Comparison of ENCODE assay signal across 8 cellular contexts in the genomic region with DNA sequence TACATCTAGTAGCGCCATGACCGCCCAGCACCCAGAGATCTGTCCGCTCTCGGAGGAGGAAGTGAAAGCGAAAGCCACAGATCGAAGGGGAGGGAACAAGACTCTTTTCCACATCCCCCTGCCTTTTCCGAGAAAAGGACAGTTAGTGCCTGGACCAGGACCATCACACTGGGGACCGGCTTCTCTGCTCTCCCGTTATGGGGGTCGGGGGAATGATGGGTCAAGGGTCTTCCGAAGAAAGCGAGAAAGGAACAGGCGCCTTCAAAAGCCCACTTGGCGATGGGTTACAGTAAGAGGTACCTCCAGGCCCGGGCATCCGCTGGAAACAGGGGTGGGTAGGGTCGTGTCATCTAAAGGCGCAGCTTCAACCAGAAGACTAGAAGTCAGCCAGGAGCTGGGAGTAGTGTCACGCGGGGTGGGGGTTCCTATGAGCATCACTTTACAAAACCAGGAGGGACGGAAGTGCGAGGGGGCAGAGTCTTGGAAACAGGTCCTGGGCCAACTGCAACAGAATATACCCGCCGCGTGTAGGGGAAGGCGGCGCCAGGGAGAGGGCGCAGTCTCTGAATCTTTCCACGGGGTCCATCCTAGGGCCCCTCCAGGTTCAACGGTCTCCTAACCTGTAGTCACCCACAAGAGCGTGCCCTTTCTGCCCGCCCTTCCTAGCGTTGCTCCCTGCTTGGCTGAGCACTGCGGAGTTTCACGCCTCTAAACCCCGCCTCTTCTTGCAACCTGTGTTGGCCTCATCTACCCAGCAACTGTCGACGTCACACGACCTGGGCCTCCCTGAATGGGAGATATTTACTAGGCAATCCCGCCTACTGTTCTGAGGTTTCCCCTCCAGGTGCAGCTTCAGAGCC. TPM values are rescaled to one million over a fixed set of nuclear protein-coding genes. Genes with fewer than 3 reads are reported as not detected.
A peak's percentile ranks its signal among the peaks of the same experiment; 100 is the strongest.
DNase-seq lines count a peak whose midpoint lies in the region; ATAC-seq and TF ChIP-seq lines count a peak whose summit lies in the region.

Gene PSMB8, minus strand, starts transcription at position 69 of the 860 bp plus-strand sequence. Its CDS starts 51 bp downstream, at position 18.

- intact Hi-C loops in Right ventricle myocardium inferior (cut with DNase I) (no loop called here), ovary (cut with DNase I) (no loop called here)

- H3K36me3 Mint-ChIP-seq in activated naive CD8-positive, alpha-beta T cell treated with anti-CD3 and anti-CD28 coated beads, Interleukin-2, amount 10 ng/mL, durations not matched to agents 7 days and 5 days: peaks cover 84% of the 10 kb centered on the region

- peak within 1 kb of the TSS; percentile 97 for H3K4me3 Mint-ChIP-seq in activated naive CD8-positive, alpha-beta T cell treated with anti-CD3 and anti-CD28 coated beads, Interleukin-2, amount 10 ng/mL, durations not matched to agents 7 days and 5 days

- peak within 1 kb of the TSS; percentile 72 for H3K9ac ChIP-seq in SU-DHL-6 (ENCODE audit: low read length)

- WGBS in ovary, 3 donors: 0 to 1% (median 0%) methylated on average over 40 of the region's 40 CpGs
- under 1% methylated on average over 40 of the region's 40 CpGs for WGBS in thymus

- POLR2A ChIA-PET in activated naive CD8-positive, alpha-beta T cell treated with anti-CD3 and anti-CD28 coated beads, Interleukin-2, amount 10 ng/mL, durations not matched to agents 7 days and 5 days (lab: Charles Lee): interaction anchor here (0.6 to 10.7 kb wide), 16 partner anchors 12 to 981 kb away, joined by 3 to 773 read pairs (median 6); partner anchors contain the start of genes BRD2, DXO, FKBPL and GPSM3

- peak within 1 kb of the TSS; percentile 66 for H2AFZ ChIP-seq in SU-DHL-6 (ENCODE audit: low read depth, low read length, severe bottlenecking)

- H3K4me1 ChIP-seq in ovary (ENCODE audit: insufficient read depth) (peaks cover 5% of the 10 kb centered on the region), thymus (ENCODE audit: control insufficient read depth, insufficient read depth, low read length) (peaks cover 36% of the 10 kb centered on the region)

- TF ChIP-seq POLR2A in ovary (IDR thresholded peaks at IDR 0.05): peak; percentile 91

- H3K27ac Mint-ChIP-seq in activated naive CD8-positive, alpha-beta T cell treated with anti-CD3 and anti-CD28 coated beads, Interleukin-2, amount 10 ng/mL, durations not matched to agents 7 days and 5 days: peak within 1 kb of the TSS; percentile 100

- H3K27me3 ChIP-seq in SU-DHL-6 (ENCODE audit: low read length) (no peaks in the 10 kb centered on the region), ovary (no peaks in the 10 kb centered on the region), thymus (ENCODE audit: control insufficient read depth, insufficient read depth) (no peaks in the 10 kb centered on the region)

- H3K9me3 ChIP-seq in SU-DHL-6 (ENCODE audit: insufficient read depth, low read length) (no peaks in the 10 kb centered on the region), ovary (no peaks in the 10 kb centered on the region), thymus (ENCODE audit: control insufficient read depth) (no peaks in the 10 kb centered on the region)

- no peaks in the 10 kb centered on the region for H3K36me3 ChIP-seq in SU-DHL-6 (ENCODE audit: low read length)
- H3K36me3 ChIP-seq in ovary: no peaks in the 10 kb centered on the region
- H3K36me3 ChIP-seq in thymus (ENCODE audit: control insufficient read depth, insufficient read depth): peaks cover 32% of the 10 kb centered on the region

- ATAC-seq in HG02678 (IDR thresholded peaks at IDR 0.05; ENCODE audit: unreplicated experiment) (peak; percentile 79), Right ventricle myocardium inferior (peak; percentile 98)
- peak; percentile 62 for ATAC-seq in activated naive CD8-positive, alpha-beta T cell treated with anti-CD3 and anti-CD28 coated beads, Interleukin-2, amount 10 ng/mL, durations not matched to agents 7 days and 5 days (ENCODE audit: low read depth)

- H3K79me2 ChIP-seq in SU-DHL-6 (ENCODE audit: insufficient read depth, low read length): no peaks in the 10 kb centered on the region

- H3K27ac ChIP-seq in SU-DHL-6 (ENCODE audit: low read depth, low read length): peak within 1 kb of the TSS; percentile 78
- H3K27ac ChIP-seq in ovary: peak within 1 kb of the TSS; percentile 91 to 92
- H3K27ac ChIP-seq in thymus (ENCODE audit: low read depth): peak within 1 kb of the TSS; percentile 99

- H3K4me1 Mint-ChIP-seq in activated naive CD8-positive, alpha-beta T cell treated with anti-CD3 and anti-CD28 coated beads, Interleukin-2, amount 10 ng/mL, durations not matched to agents 7 days and 5 days: peaks cover 74% of the 10 kb centered on the region

- peak within 1 kb of the TSS; percentile 86 for H3K4me2 ChIP-seq in SU-DHL-6 (ENCODE audit: low read depth, low read length, poor library complexity, severe bottlenecking)

- DNase-seq in GM12865 (ENCODE audit: low read depth): peak; percentile 98
- DNase-seq in NCI-H128 (lab: John Stamatoyannopoulos, UW; ENCODE audit: unreplicated experiment): peak; percentile 81
- DNase-seq in activated naive CD8-positive, alpha-beta T cell treated with anti-CD3 and anti-CD28 coated beads, Interleukin-2, amount 10 ng/mL, durations not matched to agents 7 days and 5 days: peak; percentile 95
- peak; percentile 97 for DNase-seq in Right ventricle myocardium inferior (ENCODE audit: missing footprints)
- peak; percentile 94 to 98 (median 96) for DNase-seq in ovary

- TF ChIP-seq CTCF in GM12865 (IDR thresholded peaks at IDR 0.05; ENCODE audit: insufficient read depth, low read depth, low read length, missing control alignments): no peak
- TF ChIP-seq CTCF in SU-DHL-6 (IDR thresholded peaks at IDR 0.05; ENCODE audit: insufficient read depth, low read length, poor library complexity, severe bottlenecking): no peak
- TF ChIP-seq CTCF in ovary (IDR thresholded peaks at IDR 0.05): peak; percentile 19 to 39 (median 39)

- peaks cover 18% of the 10 kb centered on the region for H3F3A ChIP-seq in SU-DHL-6 (ENCODE audit: insufficient read depth)

- H3K9me2 ChIP-seq in SU-DHL-6 (replicated peaks; ENCODE audit: insufficient read depth, low read length): no peaks in the 10 kb centered on the region

- no peaks in the 10 kb centered on the region for H3K9me3 Mint-ChIP-seq in activated naive CD8-positive, alpha-beta T cell treated with anti-CD3 and anti-CD28 coated beads, Interleukin-2, amount 10 ng/mL, durations not matched to agents 7 days and 5 days

- TF ChIP-seq EP300 in ovary (IDR thresholded peaks at IDR 0.05): no peak

- no peaks in the 10 kb centered on the region for H3K27me3 Mint-ChIP-seq in activated naive CD8-positive, alpha-beta T cell treated with anti-CD3 and anti-CD28 coated beads, Interleukin-2, amount 10 ng/mL, durations not matched to agents 7 days and 5 days

- H3K4me3 ChIP-seq in GM12865 (ENCODE audit: low read depth, low read length): peak within 1 kb of the TSS; percentile 96
- peak within 1 kb of the TSS; percentile 64 for H3K4me3 ChIP-seq in SU-DHL-6 (ENCODE audit: insufficient read depth, low read length, poor library complexity, severe bottlenecking)
- peak within 1 kb of the TSS; percentile 73 for H3K4me3 ChIP-seq in ovary
- H3K4me3 ChIP-seq in thymus (ENCODE audit: low read length): peak within 1 kb of the TSS; percentile 94

- no peaks in the 10 kb centered on the region for H4K20me1 ChIP-seq in SU-DHL-6 (ENCODE audit: low read depth, low read length)

RNA-seq across cellular contexts. Expression of gene PSMB8, which starts in this region (rescaled TPM):
- total RNA-seq in activated naive CD8-positive, alpha-beta T cell treated with anti-CD3 and anti-CD28 coated beads, Interleukin-2, amount 10 ng/mL, durations not matched to agents 7 days and 5 days: 100 to 1,000 TPM; 308 to 327 TPM
- total RNA-seq in Right ventricle myocardium inferior (19.6 TPM), ovary (10 to 100 TPM; 28.9 to 44.8 (median 36.0) TPM)
- polyA plus RNA-seq in ovary (100 to 1,000 TPM in 1 of 2 donors, 10 to 100 TPM in 1; 62.2 to 103 TPM), thymus (177 TPM)

Comparison
In these comparisons a context has a peak if more than half of its experiments do, and no peak if none do; other contexts are left out.
1. Peak in every context shown above with its lines: DNase-seq, ATAC-seq, H3K4me3 ChIP-seq and H3K27ac ChIP-seq.
2. RNA of gene PSMB8 (total RNA-seq): 308 to 327 TPM in activated naive CD8-positive, alpha-beta T cell treated with anti-CD3 and anti-CD28 coated beads, Interleukin-2, amount 10 ng/mL, durations not matched to agents 7 days and 5 days; 28.9 to 44.8 TPM in ovary and 19.6 TPM in Right ventricle myocardium inferior (single experiment); every median in the first group is over 4 times any median in the second.
3. CTCF ChIP-seq: peak in ovary (3 of 3); none in GM12865 (single experiment) and SU-DHL-6 (single experiment).